Comparison of ENCODE assay signal across 14 cellular contexts in the genomic region with DNA sequence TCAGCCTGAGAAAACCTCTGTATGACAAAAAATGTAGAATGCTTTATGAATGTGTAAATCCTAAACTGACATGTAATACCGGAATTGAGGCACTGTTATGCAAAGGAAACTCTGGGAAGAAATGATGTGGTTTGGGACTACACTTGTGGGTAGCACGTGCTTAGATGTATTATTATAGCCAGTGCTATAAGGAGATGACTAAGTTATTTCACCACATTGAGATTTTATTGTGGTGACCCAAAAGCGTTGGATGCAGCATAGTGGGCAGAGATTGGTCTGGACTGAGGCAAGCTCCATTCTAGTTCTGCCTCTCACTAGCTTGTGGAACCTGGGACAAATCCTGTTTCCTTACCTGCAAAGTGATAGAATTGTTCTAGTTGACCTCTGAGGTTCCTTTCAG.
DNase-seq lines count a peak whose midpoint lies in the region; ATAC-seq, FAIRE-seq and TF ChIP-seq lines count a peak whose summit lies in the region.
"Had no signal": no experiment of that assay in that cellular context is flagged by ENCODE, and none has a peak within 500 bp of the region (broad histone marks: within the 10 kb centered on the region; RNA-seq: fewer than 3 reads in every experiment).

No MANE protein-coding gene starts in this region.

- TF ChIP-seq EP300 in HepG2 (IDR thresholded peaks at IDR 0.05; ENCODE audit: low read depth in 2 of 2, low read length in 2 of 2) (no peak), HepG2 (CRISPR knock-in tag; IDR thresholded peaks at IDR 0.05; ENCODE audit: borderline replicate concordance) (no peak)

- 3% methylated on average over 3 of the region's 3 CpGs for WGBS in HepG2 (ENCODE audit: low lambda C conversion rate)

- H3K4me2 ChIP-seq in HepG2 (ENCODE audit: low read depth, low read length): no peak overlapping the region

- no peak overlapping the region for H3K27ac Mint-ChIP-seq in activated CD8-positive, alpha-beta T cell treated with anti-CD3 and anti-CD28 coated beads, Interleukin-2, amount 10 ng/mL, durations not matched to agents 7 days and 5 days
- H3K27ac Mint-ChIP-seq: CD4-positive, alpha-beta memory T cell had no signal

- no peaks in the 10 kb centered on the region for H3K9me3 ChIP-seq in HepG2 (ENCODE audit: low read length)

- BruUV-seq in HepG2 (replicated peaks; lab: Mats Ljungman, UMichigan): no TSS peak

- no peak overlapping the region for H3K4me3 ChIP-seq in AG04449 (ENCODE audit: low read depth, low read length)
- H3K4me3 ChIP-seq in fibroblast of the aortic adventitia (ENCODE audit: low read depth, low read length): no peak overlapping the region
- H3K4me3 ChIP-seq in HepG2 (replicated peaks in 1 of 3; ENCODE audit: insufficient read depth in 1 of 3, low read depth in 2 of 3, low read length in 3 of 3): no peak overlapping the region

- H3K27me3 Mint-ChIP-seq in activated CD8-positive, alpha-beta T cell treated with anti-CD3 and anti-CD28 coated beads, Interleukin-2, amount 10 ng/mL, durations not matched to agents 7 days and 5 days (ENCODE audit: low read depth): peaks cover 24% of the 10 kb centered on the region

- TF ChIP-seq CTCF in AG04449 (IDR thresholded peaks at IDR 0.05; ENCODE audit: insufficient read depth, low read length, missing control alignments) (no peak), fibroblast of the aortic adventitia (IDR thresholded peaks at IDR 0.05; ENCODE audit: insufficient read depth, low read length) (no peak), HepG2 (CRISPR knock-in tag; IDR thresholded peaks at IDR 0.05) (no peak)

- peaks cover 0 to 15% of the 10 kb centered on the region in 2 experiments; a peak in 1 of 5 replicates for H3K27me3 ChIP-seq in HepG2 (ENCODE audit: control insufficient read depth in 1 of 2, insufficient read depth in 2 of 2, low read length in 2 of 2)

- CTCF ChIA-PET in AG04449 (lab: Yijun Ruan, JAX) (interaction anchor here (2.0 kb wide), 1 partner anchor 192 kb away, joined by 11 read pairs; no protein-coding TSS in a partner anchor), HepG2 (lab: Yijun Ruan, JAX; ENCODE audit: low intra/inter-chr PET ratio, low total read pairs) (no interaction called here)
- CTCF ChIA-PET in activated CD8-positive, alpha-beta T cell treated with anti-CD3 and anti-CD28 coated beads, Interleukin-2, amount 10 ng/mL, durations not matched to agents 7 days and 5 days (lab: Charles Lee): no interaction called here

- H3K79me2 ChIP-seq in HepG2 (ENCODE audit: insufficient read depth, low read length): no peaks in the 10 kb centered on the region

- ATAC-seq in activated CD8-positive, alpha-beta T cell treated with anti-CD3 and anti-CD28 coated beads, Interleukin-2, amount 10 ng/mL, durations not matched to agents 7 days and 5 days: no peak
- ATAC-seq in GM18519 (IDR thresholded peaks at IDR 0.05; ENCODE audit: low FRiP score, unreplicated experiment) (no peak), HepG2 (no peak)

- H3K36me3 ChIP-seq in HepG2 (replicated peaks in 1 of 2; ENCODE audit: control insufficient read depth in 1 of 2, insufficient read depth in 2 of 2, low read length in 2 of 2): no peaks in the 10 kb centered on the region

- H3K4me1 Mint-ChIP-seq in activated CD8-positive, alpha-beta T cell treated with anti-CD3 and anti-CD28 coated beads, Interleukin-2, amount 10 ng/mL, durations not matched to agents 7 days and 5 days (ENCODE audit: low read depth): no peaks in the 10 kb centered on the region
- H3K4me1 Mint-ChIP-seq: CD4-positive, alpha-beta memory T cell had no signal

- no peak overlapping the region for H3K4me3 Mint-ChIP-seq in activated CD8-positive, alpha-beta T cell treated with anti-CD3 and anti-CD28 coated beads, Interleukin-2, amount 10 ng/mL, durations not matched to agents 7 days and 5 days
- H3K4me3 Mint-ChIP-seq: CD4-positive, alpha-beta memory T cell had no signal

- H3K4me1 ChIP-seq in HepG2 (ENCODE audit: insufficient read depth, low read length): no peaks in the 10 kb centered on the region

- TF ChIP-seq POLR2A in HepG2 (IDR thresholded peaks at IDR 0.05; ENCODE audit: insufficient read depth in 1 of 2, low read depth in 2 of 2, low read length in 2 of 2): no peak

- intact Hi-C loops in HepG2 (cut with micrococcal nuclease; ENCODE audit: unreplicated experiment): no loop called here

- no peak overlapping the region for H3K9ac ChIP-seq in HepG2 (ENCODE audit: insufficient read depth, low read depth, low read length)

- FAIRE-seq in HepG2 (lab: Jason Lieb, UNC): no peak

- H4K20me1 ChIP-seq in HepG2 (ENCODE audit: insufficient read depth, low read length): no peaks in the 10 kb centered on the region

- TF ChIP-seq RAD21 in HepG2 (CRISPR knock-in tag; IDR thresholded peaks at IDR 0.05): no peak

- in situ Hi-C loops in HepG2 (cut with HindIII; ENCODE audit: extremely low pct_ligation_motif_present, low pct_unique_long_range_greater_than_20kb): no loop called here

- no peaks in the 10 kb centered on the region for H3K9me3 Mint-ChIP-seq in activated CD8-positive, alpha-beta T cell treated with anti-CD3 and anti-CD28 coated beads, Interleukin-2, amount 10 ng/mL, durations not matched to agents 7 days and 5 days (ENCODE audit: insufficient read depth)
- H3K9me3 Mint-ChIP-seq: CD4-positive, alpha-beta memory T cell had no signal

- DNase-seq in AG04449 (ENCODE audit: low read depth, low spot score) (peak; percentile 94), ELR (ENCODE audit: low read depth) (peak; percentile 96), T1000 (lab: John Stamatoyannopoulos, UW) (peak; percentile 50), fibroblast of the aortic adventitia (ENCODE audit: low read depth) (peak; percentile 60), NCI-H2196 treated with DMSO at 0.1 percent for 48 hours (lab: John Stamatoyannopoulos, UW; ENCODE audit: unreplicated experiment) (no peak), HepG2 (ENCODE audit: low spot score) (no peak)
- no peak for DNase-seq in activated CD8-positive, alpha-beta T cell treated with anti-CD3 and anti-CD28 coated beads, Interleukin-2, amount 10 ng/mL, durations not matched to agents 7 days and 5 days
- DNase-seq: CD4-positive, alpha-beta memory T cell; central memory CD4-positive, alpha-beta T cell; NCI-H1092; retina; SHP77 treated with DMSO at 0.1 percent for 48 hours; substantia nigra had no signal

- POLR2A ChIA-PET in AG04449 (lab: Yijun Ruan, JAX): no interaction called here
- POLR2A ChIA-PET in activated CD8-positive, alpha-beta T cell treated with anti-CD3 and anti-CD28 coated beads, Interleukin-2, amount 10 ng/mL, durations not matched to agents 7 days and 5 days (lab: Charles Lee): interaction anchor here (0.8 kb wide), 1 partner anchor 12 kb away, joined by 3 read pairs; no protein-coding TSS in a partner anchor
- POLR2A ChIA-PET in HepG2 (lab: Yijun Ruan, JAX): no interaction called here

- no peak overlapping the region for H2AFZ ChIP-seq in HepG2 (ENCODE audit: low read length)

- no peak overlapping the region for H3K27ac ChIP-seq in HepG2 (ENCODE audit: extremely low read length, insufficient read depth, low read length)

- no peaks in the 10 kb centered on the region for H3K36me3 Mint-ChIP-seq in activated CD8-positive, alpha-beta T cell treated with anti-CD3 and anti-CD28 coated beads, Interleukin-2, amount 10 ng/mL, durations not matched to agents 7 days and 5 days (ENCODE audit: low read depth)
- H3K36me3 Mint-ChIP-seq: CD4-positive, alpha-beta memory T cell had no signal

TF ChIP-seq in HepG2, 621 proteins besides CTCF, POLR2A, EP300 and RAD21:
- TF ChIP-seq HMG20A (CRISPR knock-in tag; IDR thresholded peaks at IDR 0.05; ENCODE audit: borderline replicate concordance) (no peak), SOX6 (IDR thresholded peaks at IDR 0.05) (no peak), SOX6 (CRISPR knock-in tag; IDR thresholded peaks at IDR 0.05) (no peak), SMAD1 (CRISPR knock-in tag; IDR thresholded peaks at IDR 0.05; ENCODE audit: borderline replicate concordance, low read depth) (no peak), ZBTB7B (CRISPR knock-in tag; IDR thresholded peaks at IDR 0.05) (no peak)
- TF ChIP-seq, protein P1, sequence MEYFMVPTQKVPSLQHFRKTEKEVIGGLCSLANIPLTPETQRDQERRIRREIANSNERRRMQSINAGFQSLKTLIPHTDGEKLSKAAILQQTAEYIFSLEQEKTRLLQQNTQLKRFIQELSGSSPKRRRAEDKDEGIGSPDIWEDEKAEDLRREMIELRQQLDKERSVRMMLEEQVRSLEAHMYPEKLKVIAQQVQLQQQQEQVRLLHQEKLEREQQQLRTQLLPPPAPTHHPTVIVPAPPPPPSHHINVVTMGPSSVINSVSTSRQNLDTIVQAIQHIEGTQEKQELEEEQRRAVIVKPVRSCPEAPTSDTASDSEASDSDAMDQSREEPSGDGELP (IDR thresholded peaks at IDR 0.05; ENCODE audit: borderline replicate concordance, low read depth): no peak

Comparison
In these comparisons a context has a peak if more than half of its experiments do, and no peak if none do; other contexts are left out.
1. DNase-seq: peak in AG04449 (single experiment), ELR (single experiment), T1000 (single experiment) and fibroblast of the aortic adventitia (single experiment); none in activated CD8-positive, alpha-beta T cell treated with anti-CD3 and anti-CD28 coated beads, Interleukin-2, amount 10 ng/mL, durations not matched to agents 7 days and 5 days (single experiment), NCI-H2196 treated with DMSO at 0.1 percent for 48 hours (single experiment) and HepG2 (single experiment).